ENCODE assay signal across 19 cellular contexts in genomic region chr1:159429074-159429861, GRCh38. TPM values are rescaled to one million over a fixed set of nuclear protein-coding genes. Genes with fewer than 3 reads are reported as not detected.
A peak's percentile ranks its signal among the peaks of the same experiment; 100 is the strongest.
DNase-seq lines count a peak whose midpoint lies in the region; ATAC-seq and TF ChIP-seq lines count a peak whose summit lies in the region.
"Had no signal": no experiment of that assay in that cellular context is flagged by ENCODE, and none has a peak within 500 bp of the region (broad histone marks: within the 10 kb centered on the region; RNA-seq: fewer than 3 reads in every experiment).

No MANE protein-coding gene starts in this region.

- no peaks in the 10 kb centered on the region for H3K27me3 Mint-ChIP-seq in CD14-positive monocyte (ENCODE audit: low read depth in 3 of 3)
- H3K27me3 Mint-ChIP-seq in T-helper 2 cell treated with Interferon-gamma antibody and Interleukin-4, amounts not matched to agents 5 μg/mL and 100 μg/mL, for 36 hours (ENCODE audit: low read depth): no peaks in the 10 kb centered on the region

- TF ChIP-seq CTCF in SK-N-SH (IDR thresholded peaks at IDR 0.05): no peak
- no peak for TF ChIP-seq CTCF in fibroblast of lung (conservative IDR thresholded peaks at IDR 0.05 in 1 of 2, IDR thresholded peaks at IDR 0.05 in 1 of 2; ENCODE audit: low read depth in 1 of 2, low read length in 2 of 2)
- no peak for TF ChIP-seq CTCF in CD14-positive monocyte (IDR thresholded peaks at IDR 0.05)
- TF ChIP-seq CTCF in testis (IDR thresholded peaks at IDR 0.05): no peak

- H2AFZ ChIP-seq in GM23248 (no peak overlapping the region), SK-N-SH (ENCODE audit: low read depth) (peak overlapping the region; percentile 67), fibroblast of lung (ENCODE audit: low read length) (no peak overlapping the region)

- H3K36me3 Mint-ChIP-seq in CD14-positive monocyte: no peaks in the 10 kb centered on the region
- no peaks in the 10 kb centered on the region for H3K36me3 Mint-ChIP-seq in T-helper 2 cell treated with Interferon-gamma antibody and Interleukin-4, amounts not matched to agents 5 μg/mL and 100 μg/mL, for 36 hours (ENCODE audit: low read depth)

- 0 out of 2 replicates have a peak, but pooled peaks cover 4% of the 10 kb centered on the region for H3F3A ChIP-seq in GM23248 (ENCODE audit: insufficient read depth)
- peaks cover 5% of the 10 kb centered on the region for H3F3A ChIP-seq in SK-N-SH (replicated peaks; ENCODE audit: insufficient read depth)

- TF ChIP-seq POLR2A in testis (IDR thresholded peaks at IDR 0.05): no peak

- peak; percentile 87 for DNase-seq in GM23248
- DNase-seq in SK-N-SH: no peak
- DNase-seq in fibroblast of lung (ENCODE audit: low read depth in 2 of 2): peak; percentile 0 to 96
- DNase-seq in stromal cell of bone marrow (ENCODE audit: low read depth): peak; percentile 65
- no peak for DNase-seq in left lobe of liver (ENCODE audit: low spot score)
- no peak for DNase-seq in CD14-positive monocyte (ENCODE audit: low spot score)
- DNase-seq in testis: no peak
- DNase-seq in T-helper 2 cell treated with Interferon-gamma antibody and Interleukin-4, amounts not matched to agents 5 μg/mL and 100 μg/mL, for 36 hours (ENCODE audit: low spot score): no peak
- DNase-seq: activated CD4-positive, alpha-beta T cell treated with anti-CD3 and anti-CD28 coated beads for 48 hours; activated T-cell treated with anti-CD3 and anti-CD28 coated beads, Interleukin-2, amount 50 U/mL, for 72 hours; amygdala; effector CD8-positive, alpha-beta T cell; NCI-H1092; NCI-H345 had no signal

- H3K4me1 Mint-ChIP-seq in CD14-positive monocyte: peaks cover 11% of the 10 kb centered on the region
- no peaks in the 10 kb centered on the region for H3K4me1 Mint-ChIP-seq in T-helper 2 cell treated with Interferon-gamma antibody and Interleukin-4, amounts not matched to agents 5 μg/mL and 100 μg/mL, for 36 hours (ENCODE audit: low read depth)

- H3K9me2 ChIP-seq in GM23248 (ENCODE audit: insufficient read depth): no peaks in the 10 kb centered on the region
- H3K9me2 ChIP-seq in SK-N-SH: no peaks in the 10 kb centered on the region

- peaks cover 0 to 8% (median 0%) of the 10 kb centered on the region in 7 donors for H3K9me3 Mint-ChIP-seq in CD14-positive monocyte
- no peaks in the 10 kb centered on the region for H3K9me3 Mint-ChIP-seq in T-helper 2 cell treated with Interferon-gamma antibody and Interleukin-4, amounts not matched to agents 5 μg/mL and 100 μg/mL, for 36 hours

- H3K79me2 ChIP-seq in GM23248 (ENCODE audit: insufficient read depth): no peaks in the 10 kb centered on the region
- no peaks in the 10 kb centered on the region for H3K79me2 ChIP-seq in SK-N-SH (ENCODE audit: insufficient read depth)
- H3K79me2 ChIP-seq in fibroblast of lung (ENCODE audit: control insufficient read depth, insufficient read depth, low read length): no peaks in the 10 kb centered on the region

- H3K36me3 ChIP-seq in GM23248 (ENCODE audit: low read depth) (no peaks in the 10 kb centered on the region), SK-N-SH (replicated peaks in 1 of 2; ENCODE audit: control insufficient read depth in 1 of 2, insufficient read depth in 2 of 2, low read length in 1 of 2) (no peaks in the 10 kb centered on the region), fibroblast of lung (ENCODE audit: control insufficient read depth, insufficient read depth, low read length) (no peaks in the 10 kb centered on the region), testis (ENCODE audit: low read depth, missing control alignments) (no peaks in the 10 kb centered on the region)

- CTCF ChIA-PET in SK-N-SH (lab: Yijun Ruan, JAX): interaction anchor here (1.3 kb wide), 1 partner anchor 17 kb away, joined by 3 read pairs; no protein-coding TSS in a partner anchor

- H3K4me1 ChIP-seq in GM23248 (ENCODE audit: insufficient read depth): peaks cover 15% of the 10 kb centered on the region
- H3K4me1 ChIP-seq in SK-N-SH (ENCODE audit: control insufficient read depth in 1 of 2, insufficient read depth in 2 of 2, low read depth in 1 of 2, low read length in 1 of 2): peaks cover 0 to 9% of the 10 kb centered on the region in 2 experiments; a peak in 2 of 4 replicates
- H3K4me1 ChIP-seq in fibroblast of lung (ENCODE audit: control insufficient read depth, extremely low read depth, insufficient read depth, low read length): no peaks in the 10 kb centered on the region
- no peaks in the 10 kb centered on the region for H3K4me1 ChIP-seq in testis

- H3K9ac ChIP-seq in GM23248 (no peak overlapping the region), SK-N-SH (peak overlapping the region; percentile 47; the same call in 1 of the 2 replicates), fibroblast of lung (ENCODE audit: insufficient read depth, low read length) (no peak overlapping the region)

- H3K27ac ChIP-seq in GM23248: peak overlapping the region; percentile 60
- peak overlapping the region in 1 of 2 experiments; percentile 86; a peak in 2 of 4 replicates for H3K27ac ChIP-seq in SK-N-SH (ENCODE audit: low read depth in 2 of 2, low read length in 1 of 2)
- H3K27ac ChIP-seq in fibroblast of lung (ENCODE audit: insufficient read depth, low read length): no peak overlapping the region
- no peak overlapping the region for H3K27ac ChIP-seq in testis

- no peak overlapping the region for H3K27ac Mint-ChIP-seq in CD14-positive monocyte
- H3K27ac Mint-ChIP-seq in T-helper 2 cell treated with Interferon-gamma antibody and Interleukin-4, amounts not matched to agents 5 μg/mL and 100 μg/mL, for 36 hours: no peak overlapping the region
- H3K27ac Mint-ChIP-seq: activated T-cell treated with anti-CD3 and anti-CD28 coated beads, Interleukin-2, amount 50 U/mL, for 72 hours had no signal

- no peak for TF ChIP-seq EP300 in SK-N-SH (IDR thresholded peaks at IDR 0.05; ENCODE audit: borderline replicate concordance in 1 of 2, low read depth in 1 of 2, low read length in 1 of 2)

- H4K20me1 ChIP-seq in GM23248 (ENCODE audit: insufficient read depth) (no peaks in the 10 kb centered on the region), SK-N-SH (ENCODE audit: insufficient read depth) (no peaks in the 10 kb centered on the region), fibroblast of lung (ENCODE audit: control insufficient read depth, extremely low read depth, insufficient read depth, low read length) (no peaks in the 10 kb centered on the region)

- POLR2A ChIA-PET in SK-N-SH (lab: Yijun Ruan, JAX): no interaction called here

- WGBS in GM23248 (ENCODE audit: low coverage in 1 of 2, low lambda C conversion rate in 2 of 2, missing lambda C conversion rate in 2 of 2), 2 experiments: 23 to 24% methylated on average over 4 of the region's 4 CpGs
- 6% methylated on average over 4 of the region's 4 CpGs for WGBS in SK-N-SH (ENCODE audit: low lambda C conversion rate)
- 83 to 86% methylated on average over 4 of the region's 4 CpGs for WGBS in testis, 2 donors

- H3K9me3 ChIP-seq in GM23248 (ENCODE audit: low read depth) (no peaks in the 10 kb centered on the region), SK-N-SH (no peaks in the 10 kb centered on the region), fibroblast of lung (ENCODE audit: control insufficient read depth, insufficient read depth, low read depth, low read length) (no peaks in the 10 kb centered on the region), testis (no peaks in the 10 kb centered on the region)

- intact Hi-C loops in CD14-positive monocyte (cut with micrococcal nuclease): no loop called here
- intact Hi-C loops in testis (cut with DNase I; ENCODE audit: low total_unique reads): no loop called here

- H3K4me3 ChIP-seq in GM23248 (no peak overlapping the region), SK-N-SH (ENCODE audit: low read depth in 2 of 2, low read length in 1 of 2) (no peak overlapping the region), fibroblast of lung (replicated peaks in 1 of 4; ENCODE audit: control extremely low read depth in 1 of 4, insufficient read depth in 1 of 4, low read depth in 3 of 4, low read length in 4 of 4) (no peak overlapping the region), testis (no peak overlapping the region)

- no peaks in the 10 kb centered on the region for H3K27me3 ChIP-seq in GM23248 (replicated peaks; ENCODE audit: insufficient read depth)
- H3K27me3 ChIP-seq in SK-N-SH (ENCODE audit: insufficient read depth): no peaks in the 10 kb centered on the region
- H3K27me3 ChIP-seq in fibroblast of lung (ENCODE audit: control insufficient read depth, insufficient read depth, low read length): no peaks in the 10 kb centered on the region
- H3K27me3 ChIP-seq in testis: no peaks in the 10 kb centered on the region

- H3K4me2 ChIP-seq in GM23248 (ENCODE audit: unreplicated experiment) (peak overlapping the region; percentile 1), SK-N-SH (peak overlapping the region; percentile 51), fibroblast of lung (ENCODE audit: extremely low read depth, insufficient read depth, low read length) (no peak overlapping the region)

- ATAC-seq in left lobe of liver: no peak
- ATAC-seq: activated T-cell treated with anti-CD3 and anti-CD28 coated beads, Interleukin-2, amount 50 U/mL, for 72 hours had no signal

- TF ChIP-seq RAD21 in SK-N-SH (IDR thresholded peaks at IDR 0.05; ENCODE audit: low read length): no peak

- H3K4me3 Mint-ChIP-seq in CD14-positive monocyte: no peak overlapping the region
- H3K4me3 Mint-ChIP-seq in T-helper 2 cell treated with Interferon-gamma antibody and Interleukin-4, amounts not matched to agents 5 μg/mL and 100 μg/mL, for 36 hours: no peak overlapping the region
- H3K4me3 Mint-ChIP-seq: activated T-cell treated with anti-CD3 and anti-CD28 coated beads, Interleukin-2, amount 50 U/mL, for 72 hours had no signal

- in situ Hi-C loops in GM23248 (cut with MboI): no loop called here

RNA-seq across cellular contexts. Expression of gene OR10J4, which starts 2.7 kb away (rescaled TPM):
- not detected in 2 replicates for total RNA-seq in GM23248 (2014; rRNA removed; shearing (Covaris generic))
- not detected in 2 replicates for polyA plus RNA-seq in GM23248 (2016; fragmentation: Nextera tagmentation; extraction: Ambion mirVana)
- polyA plus RNA-seq in SK-N-SH (2012; rRNA removed): not detected in 2 replicates
- polyA plus RNA-seq in SK-N-SH (2012; cell fraction: cytosol; rRNA removed): not detected in 2 replicates
- polyA plus RNA-seq in SK-N-SH (2012; cell fraction: nucleus; rRNA removed): not detected in 2 replicates
- total RNA-seq in fibroblast of lung: not detected in 2 replicates
- not detected in 2 replicates for polyA plus RNA-seq in fibroblast of lung
- polyA plus RNA-seq in fibroblast of lung (2012): not detected in 2 replicates
- polyA minus RNA-seq in fibroblast of lung (ENCODE audit: low replicate concordance): not detected in 2 replicates
- not detected for total RNA-seq in left lobe of liver
- not detected for polyA plus RNA-seq in CD14-positive monocyte
- total RNA-seq in testis: under 1 TPM in 1 of 2 donors, not detected in 1; 0.87 TPM
- not detected for polyA plus RNA-seq in testis (ENCODE audit: insufficient read depth, low read depth, low replicate concordance)
- total RNA-seq: activated T-cell treated with anti-CD3 and anti-CD28 coated beads, Interleukin-2, amount 50 U/mL, for 72 hours; OCI-LY7; skeletal muscle tissue; T-helper 1 cell treated with Interleukin-12 subunit alpha and Interleukin-12 subunit beta and Interleukin-4 antibody, amounts not matched to agents 30 ng/mL and 1 ng/mL, for 36 hours; temporal lobe had no signal
- polyA plus RNA-seq: neural cell had no signal

RNA-seq across cellular contexts. Expression of gene OR10J1, which starts 10.3 kb away (rescaled TPM):
- not detected in 2 replicates for total RNA-seq in GM23248 (2014; rRNA removed; shearing (Covaris generic))
- not detected in 2 replicates for polyA plus RNA-seq in GM23248 (2016; fragmentation: Nextera tagmentation; extraction: Ambion mirVana)
- not detected in 2 replicates for polyA plus RNA-seq in SK-N-SH (2012; rRNA removed)
- polyA plus RNA-seq in SK-N-SH (2012; cell fraction: cytosol; rRNA removed): not detected in 2 replicates
- not detected in 2 replicates for polyA plus RNA-seq in SK-N-SH (2012; cell fraction: nucleus; rRNA removed)
- not detected in 2 replicates for total RNA-seq in fibroblast of lung
- polyA plus RNA-seq in fibroblast of lung: not detected in 2 replicates
- polyA plus RNA-seq in fibroblast of lung (2012): not detected in 2 replicates
- polyA minus RNA-seq in fibroblast of lung (ENCODE audit: low replicate concordance): not detected in 2 replicates
- not detected for total RNA-seq in left lobe of liver
- not detected for polyA plus RNA-seq in CD14-positive monocyte
- 1 to 10 TPM; 3.0 to 3.1 TPM for total RNA-seq in testis
- 8.3 TPM for polyA plus RNA-seq in testis (ENCODE audit: insufficient read depth, low read depth, low replicate concordance)
- total RNA-seq: activated T-cell treated with anti-CD3 and anti-CD28 coated beads, Interleukin-2, amount 50 U/mL, for 72 hours; OCI-LY7; skeletal muscle tissue; T-helper 1 cell treated with Interleukin-12 subunit alpha and Interleukin-12 subunit beta and Interleukin-4 antibody, amounts not matched to agents 30 ng/mL and 1 ng/mL, for 36 hours; temporal lobe had no signal
- polyA plus RNA-seq: neural cell had no signal

Comparison
In these comparisons a context has a peak if more than half of its experiments do, and no peak if none do; other contexts are left out.
1. DNase-seq: peak in GM23248 (single experiment), fibroblast of lung (2 of 2) and stromal cell of bone marrow (single experiment); none in SK-N-SH (single experiment), left lobe of liver (single experiment), CD14-positive monocyte (single experiment), testis (single experiment) and T-helper 2 cell treated with Interferon-gamma antibody and Interleukin-4, amounts not matched to agents 5 μg/mL and 100 μg/mL, for 36 hours (single experiment).